In genomic region chr15:28002136-28002861, GRCh38 we compare ENCODE assay signal across 31 cellular contexts.
A peak's percentile ranks its signal among the peaks of the same experiment; 100 is the strongest.
DNase-seq lines count a peak whose midpoint lies in the region; ATAC-seq, FAIRE-seq and TF ChIP-seq lines count a peak whose summit lies in the region.
"Had no signal": no experiment of that assay in that cellular context is flagged by ENCODE, and none has a peak within 500 bp of the region (broad histone marks: within the 10 kb centered on the region; RNA-seq: fewer than 3 reads in every experiment).

No MANE protein-coding gene starts in this region.

- peak overlapping the region; percentile 45 for H3K18ac ChIP-seq in neuronal stem cell (ENCODE audit: low read length)

- H2AK5ac ChIP-seq in neuronal stem cell (ENCODE audit: low read depth, low read length), result peak overlapping the region; percentile 59

- no peak overlapping the region for H3K4me2 ChIP-seq in A549
- no peak overlapping the region for H3K4me2 ChIP-seq in neuronal stem cell (ENCODE audit: insufficient read depth, low read length, poor library complexity, severe bottlenecking)

- H3K9me3 ChIP-seq in A549, result no peaks in the 10 kb centered on the region
- peaks cover 3% of the 10 kb centered on the region for H3K9me3 ChIP-seq in RWPE2 (ENCODE audit: severe bottlenecking)
- H3K9me3 ChIP-seq in neuronal stem cell (replicated peaks in 1 of 2; ENCODE audit: control insufficient read depth in 2 of 2, insufficient read depth in 1 of 2, low read depth in 1 of 2, low read length in 2 of 2), result no peaks in the 10 kb centered on the region
- H3K9me3 ChIP-seq: SJSA1 had no signal

- H2BK5ac ChIP-seq in neuronal stem cell (ENCODE audit: low read length), result no peak overlapping the region

- H3K4me3 ChIP-seq in A549 (no peak overlapping the region), RWPE2 (ENCODE audit: severe bottlenecking) (no peak overlapping the region), neuronal stem cell (ENCODE audit: low read length in 2 of 2) (no peak overlapping the region)
- H3K4me3 ChIP-seq: GM12878, SJSA1 had no signal

- H3K27ac ChIP-seq in A549, result no peak overlapping the region
- H3K27ac ChIP-seq in RWPE2 (ENCODE audit: poor library complexity, severe bottlenecking), result no peak overlapping the region
- H3K27ac ChIP-seq in neuronal stem cell (replicated peaks; ENCODE audit: low read length), result no peak overlapping the region
- H3K27ac ChIP-seq: SJSA1 had no signal

- POLR2A ChIA-PET in A549 (lab: Yijun Ruan, JAX), result no interaction called here

- no peaks in the 10 kb centered on the region for H3K36me3 ChIP-seq in RWPE2 (ENCODE audit: low read depth)
- no peaks in the 10 kb centered on the region for H3K36me3 ChIP-seq in neuronal stem cell (replicated peaks in 1 of 2; ENCODE audit: control insufficient read depth in 2 of 2, insufficient read depth in 2 of 2, low read length in 2 of 2)
- H3K36me3 ChIP-seq: SJSA1 had no signal

- no peak overlapping the region for H3K9ac ChIP-seq in neuronal stem cell (ENCODE audit: low read depth, low read length, poor library complexity)

- no peak for TF ChIP-seq EP300 in A549 (IDR thresholded peaks at IDR 0.05)

- CTCF ChIA-PET in A549 (lab: Yijun Ruan, JAX), result interaction anchor here (1.6 kb wide), 1 partner anchor 10 kb away, joined by 5 read pairs; no protein-coding TSS in a partner anchor

- H2BK12ac ChIP-seq in neuronal stem cell (ENCODE audit: low read length), result no peak overlapping the region

- TF ChIP-seq CTCF in A549 (IDR thresholded peaks at IDR 0.05), result no peak
- TF ChIP-seq CTCF in RWPE2 (IDR thresholded peaks at IDR 0.05; ENCODE audit: poor library complexity, severe bottlenecking), result no peak

- no peak overlapping the region for H3K4ac ChIP-seq in neuronal stem cell (ENCODE audit: low read length)

- DNase-seq in A549 (ENCODE audit: low read depth in 1 of 2, low spot score in 1 of 2), result no peak
- DNase-seq in RWPE2 (ENCODE audit: low spot score), result no peak
- peak; percentile 14 for DNase-seq in left lobe of liver (ENCODE audit: low spot score)
- DNase-seq in neuronal stem cell (ENCODE audit: low spot score), result no peak
- no peak for DNase-seq in stimulated activated naive CD4-positive, alpha-beta T cell treated with Interleukin-2 at 50 U/mL for 16 hours (lab: John Stamatoyannopoulos, UW)
- DNase-seq in stimulated activated CD8-positive, alpha-beta memory T cell treated with anti-CD3 and anti-CD28 coated beads, Interleukin-4, amount 100 ng/mL, for 48 hours, result no peak
- DNase-seq in DMS153 treated with DMSO at 0.1 percent for 48 hours (lab: John Stamatoyannopoulos, UW; ENCODE audit: unreplicated experiment), result no peak
- DNase-seq: C1 segment of cervical spinal cord; CD4-positive, alpha-beta memory T cell; COR-L47; DMS79; EL; GDM1; IMR-90; KG1; MM.1S; NCI-H1048; NCI-H1417; NCI-H1694; NCI-H2029 treated with DMSO at 0.1 percent for 48 hours; NCI-H446 treated with DMSO at 0.1 percent for 48 hours; NCI-H526; NCI-H82; NK-92 treated with Interleukin-12 subunit alpha and Interleukin-12 subunit beta, amount 100 ng/mL, for 24 hours; PC-3; Right ventricle myocardium superior had no signal

- no peak overlapping the region for H2BK120ac ChIP-seq in neuronal stem cell (ENCODE audit: low read depth, low read length)

- no peaks in the 10 kb centered on the region for H3K79me1 ChIP-seq in neuronal stem cell (ENCODE audit: low read depth, low read length)

- H3K27me3 ChIP-seq in RWPE2 (ENCODE audit: insufficient read depth, poor library complexity, severe bottlenecking), result no peaks in the 10 kb centered on the region
- no peaks in the 10 kb centered on the region for H3K27me3 ChIP-seq in neuronal stem cell (ENCODE audit: control insufficient read depth in 3 of 3, insufficient read depth in 3 of 3, low read depth in 1 of 3, low read length in 3 of 3)
- H3K27me3 ChIP-seq: SJSA1 had no signal

- TF ChIP-seq RAD21 in A549 (conservative IDR thresholded peaks at IDR 0.05 in 1 of 2, IDR thresholded peaks at IDR 0.05 in 1 of 2), result no peak

- H2AFZ ChIP-seq in neuronal stem cell (ENCODE audit: low read length), result no peak overlapping the region

- H4K8ac ChIP-seq in neuronal stem cell (ENCODE audit: low read depth, low read length), result no peak overlapping the region

- H3K4me1 ChIP-seq in A549 (peaks cover 5% of the 10 kb centered on the region; the same call in 1 of the 3 replicates), RWPE2 (ENCODE audit: insufficient read depth, poor library complexity, severe bottlenecking) (no peaks in the 10 kb centered on the region), neuronal stem cell (ENCODE audit: control insufficient read depth in 2 of 2, insufficient read depth in 1 of 2, low read depth in 1 of 2, low read length in 2 of 2) (no peaks in the 10 kb centered on the region)
- H3K4me1 ChIP-seq: SJSA1 had no signal

- peak; percentile 27 to 36; a peak in 1 of 6 replicates for ATAC-seq in A549
- peak; percentile 18; the same call in 2 of the 3 replicates for ATAC-seq in RWPE2 (ENCODE audit: low read depth)
- ATAC-seq in left lobe of liver, result no peak
- no peak for ATAC-seq in HG03159 (IDR thresholded peaks at IDR 0.05; ENCODE audit: unreplicated experiment)
- ATAC-seq: GM12878, HCT116, PC-3 had no signal

- no peak overlapping the region for H2BK15ac ChIP-seq in neuronal stem cell (ENCODE audit: low read length)

- H3K23ac ChIP-seq in neuronal stem cell (ENCODE audit: low read depth, low read length, poor library complexity), result no peak overlapping the region

- no peak overlapping the region for H3K14ac ChIP-seq in neuronal stem cell (ENCODE audit: low read length)

- 23% methylated on average over 12 of the region's 12 CpGs for WGBS in A549 (ENCODE audit: missing lambda C conversion rate)
- WGBS in neuronal stem cell (ENCODE audit: extremely low coverage in 2 of 2, insufficient read length in 2 of 2, insufficient replicate concordance in 1 of 2), 2 donors, result no CpG with 5 or more reads among the region's 12 CpGs

- TF ChIP-seq POLR2A in A549 (IDR thresholded peaks at IDR 0.05; ENCODE audit: low read length), result no peak

- H4K91ac ChIP-seq in neuronal stem cell (ENCODE audit: low read depth, low read length, poor library complexity), result no peak overlapping the region

- FAIRE-seq in A549 (lab: Jason Lieb, UNC), result no peak
- FAIRE-seq: GM12878, H1 had no signal

TF ChIP-seq in A549, 52 proteins besides CTCF, POLR2A, EP300 and RAD21:
- TF ChIP-seq ZNF302 (CRISPR knock-in tag; IDR thresholded peaks at IDR 0.05) (no peak), SMC3 (IDR thresholded peaks at IDR 0.05) (no peak), NPAS2 (CRISPR knock-in tag; IDR thresholded peaks at IDR 0.05; ENCODE audit: borderline replicate concordance) (no peak), EHMT2 (IDR thresholded peaks at IDR 0.05; ENCODE audit: low read depth) (no peak), MAZ (IDR thresholded peaks at IDR 0.05; ENCODE audit: borderline replicate concordance, low read depth, low read length) (no peak), KDM1A (IDR thresholded peaks at IDR 0.05; ENCODE audit: low read depth) (no peak), MAX (IDR thresholded peaks at IDR 0.05) (no peak), FOSL2 (IDR thresholded peaks at IDR 0.05) (no peak), FOSL2 (CRISPR knock-in tag; IDR thresholded peaks at IDR 0.05) (no peak), SREBF2 (IDR thresholded peaks at IDR 0.05) (no peak), CEBPB (IDR thresholded peaks at IDR 0.05) (no peak), CHD4 (IDR thresholded peaks at IDR 0.05; ENCODE audit: borderline replicate concordance) (no peak), ESRRA (IDR thresholded peaks at IDR 0.05; ENCODE audit: borderline replicate concordance, low read length) (no peak)

Comparison
In these comparisons a context has a peak if more than half of its experiments do, and no peak if none do; other contexts are left out.
1. ATAC-seq: peak in A549 (2 of 2) and RWPE2 (single experiment); none in left lobe of liver (single experiment) and HG03159 (single experiment).